In genomic region chr5:133924221-133924920, GRCh38 we compare ENCODE assay signal across 17 cellular contexts. TPM values are rescaled to one million over a fixed set of nuclear protein-coding genes. Genes with fewer than 3 reads are reported as not detected.
DNase-seq lines count a peak whose midpoint lies in the region; ATAC-seq and TF ChIP-seq lines count a peak whose summit lies in the region.
"Had no signal": no experiment of that assay in that cellular context is flagged by ENCODE, and none has a peak within 500 bp of the region (broad histone marks: within the 10 kb centered on the region; RNA-seq: fewer than 3 reads in every experiment).

No MANE protein-coding gene starts in this region.

- no peak overlapping the region for H4K5ac ChIP-seq in mesendoderm (ENCODE audit: low read length)

- no peak overlapping the region for H3K9ac ChIP-seq in mesendoderm (ENCODE audit: low read length)

- H3K36me3 ChIP-seq in mesendoderm (ENCODE audit: control insufficient read depth, insufficient read depth, low read length) (no peaks in the 10 kb centered on the region), gastrocnemius medialis (no peaks in the 10 kb centered on the region)
- H3K36me3 ChIP-seq: ascending aorta, vagina had no signal

- no peak overlapping the region for H3K23ac ChIP-seq in mesendoderm (ENCODE audit: low read length)

- no peaks in the 10 kb centered on the region for H3K79me2 ChIP-seq in mesendoderm (ENCODE audit: control insufficient read depth, insufficient read depth, low read length)

- no peak overlapping the region for H3K4ac ChIP-seq in mesendoderm (ENCODE audit: low read depth, low read length)

- H2BK5ac ChIP-seq in mesendoderm (ENCODE audit: low read length), result no peak overlapping the region

- H3K4me2 ChIP-seq in mesendoderm (ENCODE audit: low read length), result no peak overlapping the region

- H3K79me1 ChIP-seq in mesendoderm (ENCODE audit: low read length), result no peaks in the 10 kb centered on the region

- DNase-seq in AG10803 (ENCODE audit: low read depth) (peak; percentile 33), DMS 273 treated with DMSO at 0.1 percent for 48 hours (lab: John Stamatoyannopoulos, UW) (peak; percentile 71), NCI-H69 (lab: John Stamatoyannopoulos, UW) (peak; percentile 95), mesendoderm (peak; percentile 72), activated T-cell treated with anti-CD3 and anti-CD28 coated beads for 4 hours (no peak), 8988T (no peak), gastrocnemius medialis (no peak), AG08396 (ENCODE audit: low spot score) (no peak)
- DNase-seq: activated gamma-delta T cell; HCEC 1CT; KG1; NCI-H226; retina; stimulated activated naive CD8-positive, alpha-beta T cell treated with anti-CD3 and anti-CD28 coated beads, Interleukin-15, amount 100 ng/mL, for 72 hours; T1000 had no signal

- in situ Hi-C loops in gastrocnemius medialis (cut with MboI; ENCODE audit: low sequenced_read_pairs in 4 of 4), result no loop called here

- H2AK5ac ChIP-seq in mesendoderm (ENCODE audit: low read length), result no peak overlapping the region

- no peak overlapping the region for H3K56ac ChIP-seq in mesendoderm (ENCODE audit: low read length)

- H2BK120ac ChIP-seq in mesendoderm (ENCODE audit: low read depth, low read length), result no peak overlapping the region

- H3K27me3 ChIP-seq in mesendoderm (ENCODE audit: insufficient read depth, low read length, poor library complexity), result no peaks in the 10 kb centered on the region
- H3K27me3 ChIP-seq in gastrocnemius medialis, result no peaks in the 10 kb centered on the region
- H3K27me3 ChIP-seq: ascending aorta, vagina had no signal

- WGBS in mesendoderm (ENCODE audit: extremely low coverage, insufficient coverage, low lambda C conversion rate), result no CpG with 5 or more reads among the region's 5 CpGs

- no peak for TF ChIP-seq POLR2A in gastrocnemius medialis (IDR thresholded peaks at IDR 0.05)

- ATAC-seq in gastrocnemius medialis, result no peak
- ATAC-seq: stimulated activated naive CD8-positive, alpha-beta T cell treated with anti-CD3 and anti-CD28 coated beads, Interleukin-15, amount 100 ng/mL, for 72 hours had no signal

- H2BK15ac ChIP-seq in mesendoderm (replicated peaks; ENCODE audit: low read depth), result no peak overlapping the region

- intact Hi-C loops in gastrocnemius medialis (cut with DNase I; ENCODE audit: low total_unique reads), result no loop called here

- no peak overlapping the region for H3K18ac ChIP-seq in mesendoderm (ENCODE audit: low read length)

- TF ChIP-seq CTCF in AG10803 (conservative IDR thresholded peaks at IDR 0.05; ENCODE audit: low read length) (no peak), gastrocnemius medialis (IDR thresholded peaks at IDR 0.05 in 4 of 5, conservative IDR thresholded peaks at IDR 0.05 in 1 of 5) (no peak)

- H3K4me1 ChIP-seq in mesendoderm (ENCODE audit: control insufficient read depth, low read depth, low read length) (no peaks in the 10 kb centered on the region), gastrocnemius medialis (no peaks in the 10 kb centered on the region)
- H3K4me1 ChIP-seq: vagina had no signal

- no peaks in the 10 kb centered on the region for H3K9me3 ChIP-seq in gastrocnemius medialis
- H3K9me3 ChIP-seq: ascending aorta, vagina had no signal

- H4K8ac ChIP-seq in mesendoderm (ENCODE audit: low read depth, low read length), result no peak overlapping the region

- H3K4me3 ChIP-seq in AG10803 (ENCODE audit: low read length), result no peak overlapping the region
- H3K4me3 ChIP-seq in mesendoderm (ENCODE audit: low read length), result no peak overlapping the region
- no peak overlapping the region for H3K4me3 ChIP-seq in gastrocnemius medialis
- H3K4me3 ChIP-seq: ascending aorta, vagina had no signal

- no peak overlapping the region for H3K27ac ChIP-seq in mesendoderm (ENCODE audit: low read depth, low read length)
- no peak overlapping the region for H3K27ac ChIP-seq in gastrocnemius medialis
- H3K27ac ChIP-seq: ascending aorta, vagina had no signal

RNA-seq across cellular contexts. Expression of gene C5orf15, which starts 44.1 kb away (rescaled TPM):
- 49.6 TPM for polyA plus RNA-seq in mesendoderm (2013, experiment 1 of 2)
- 50.1 TPM for polyA plus RNA-seq in mesendoderm (2013, experiment 2 of 2)
- total RNA-seq in gastrocnemius medialis, result 10 to 100 TPM; 18.7 to 30.3 (median 24.4) TPM

Comparison
In these comparisons a context has a peak if more than half of its experiments do, and no peak if none do; other contexts are left out.
1. DNase-seq: peak in AG10803 (single experiment), DMS 273 treated with DMSO at 0.1 percent for 48 hours (single experiment), NCI-H69 (single experiment) and mesendoderm (single experiment); none in activated T-cell treated with anti-CD3 and anti-CD28 coated beads for 4 hours (single experiment), 8988T (single experiment), gastrocnemius medialis (0 of 2) and AG08396 (single experiment).